ENCODE assay signal across 1 cellular context in genomic region chr3:133753779-133754164, GRCh38.
TF ChIP-seq lines count a peak whose summit lies in the region.

No MANE protein-coding gene starts in this region.

TF ChIP-seq in K562, 482 proteins besides CTCF, POLR2A, EP300 and RAD21 (continued from another document and continues in another):
- peak; percentile 61; the same call in 1 of the 2 replicates for TF ChIP-seq ZNF395 (CRISPR knock-in tag; IDR thresholded peaks at IDR 0.05)
- no peak for TF ChIP-seq NELFE (IDR thresholded peaks at IDR 0.05; ENCODE audit: insufficient read depth, insufficient read length)
- no peak for TF ChIP-seq BACH1 (tag; IDR thresholded peaks at IDR 0.05)
- TF ChIP-seq TFAP4 (CRISPR knock-in tag; IDR thresholded peaks at IDR 0.05; ENCODE audit: borderline replicate concordance) = peak; percentile 57; the same call in 1 of the 2 replicates
- TF ChIP-seq STAT5B (CRISPR knock-in tag; IDR thresholded peaks at IDR 0.05) = no peak
- TF ChIP-seq PCBP2 (IDR thresholded peaks at IDR 0.05; ENCODE audit: low read depth, low read length, poor library complexity, severe bottlenecking) = no peak
- TF ChIP-seq MTA3 (IDR thresholded peaks at IDR 0.05; ENCODE audit: borderline replicate concordance) = no peak
- no peak for TF ChIP-seq SREBF1 (IDR thresholded peaks at IDR 0.05; ENCODE audit: borderline replicate concordance, low read depth, low read length)
- no peak for TF ChIP-seq PTRF (tag; IDR thresholded peaks at IDR 0.05)
- TF ChIP-seq PKNOX1 (IDR thresholded peaks at IDR 0.05) = peak; percentile 70
- TF ChIP-seq NFATC3 (IDR thresholded peaks at IDR 0.05) = no peak
- TF ChIP-seq GTF2A2 (tag; IDR thresholded peaks at IDR 0.05) = no peak
- TF ChIP-seq CHCHD3 (CRISPR knock-in tag; IDR thresholded peaks at IDR 0.05) = no peak
- TF ChIP-seq MXI1 (IDR thresholded peaks at IDR 0.05; ENCODE audit: low read depth, low read length) = no peak
- no peak for TF ChIP-seq ZNF592 (IDR thresholded peaks at IDR 0.05)
- TF ChIP-seq ZBTB26 (CRISPR knock-in tag; IDR thresholded peaks at IDR 0.05) = no peak
- no peak for TF ChIP-seq SREBF2 (CRISPR knock-in tag; IDR thresholded peaks at IDR 0.05)
- TF ChIP-seq ZKSCAN8 (CRISPR knock-in tag; IDR thresholded peaks at IDR 0.05) = no peak
- TF ChIP-seq ZNF239 (CRISPR knock-in tag; IDR thresholded peaks at IDR 0.05) = no peak
- TF ChIP-seq RBM22 (IDR thresholded peaks at IDR 0.05; ENCODE audit: low read depth, low read length, poor library complexity, severe bottlenecking) = no peak
- TF ChIP-seq XRCC4 (IDR thresholded peaks at IDR 0.05; ENCODE audit: extremely low read depth, insufficient read depth, insufficient read length) = no peak
- peak; percentile 68; the same call in 1 of the 2 replicates for TF ChIP-seq HES1 (IDR thresholded peaks at IDR 0.05; ENCODE audit: low read depth)
- no peak for TF ChIP-seq BMI1 (IDR thresholded peaks at IDR 0.05; ENCODE audit: low read length)
- no peak for TF ChIP-seq REST (CRISPR knock-in tag; IDR thresholded peaks at IDR 0.05; ENCODE audit: low read depth)
- TF ChIP-seq MAFK (IDR thresholded peaks at IDR 0.05; ENCODE audit: low read length) = no peak
- TF ChIP-seq MAZ (CRISPR knock-in tag; conservative IDR thresholded peaks at IDR 0.05 in 1 of 2, IDR thresholded peaks at IDR 0.05 in 1 of 2) = peak; percentile 29 to 58; a peak in 1 of 4 replicates
- no peak for TF ChIP-seq USF2 (CRISPR knock-in tag; IDR thresholded peaks at IDR 0.05)
- TF ChIP-seq MTA2 (IDR thresholded peaks at IDR 0.05; ENCODE audit: low read depth) = peak; percentile 96
- peak; percentile 54; the same call in 1 of the 2 replicates for TF ChIP-seq MTA1 (IDR thresholded peaks at IDR 0.05; ENCODE audit: borderline replicate concordance)
- TF ChIP-seq MYBL2 (IDR thresholded peaks at IDR 0.05; ENCODE audit: low read depth) = no peak
- no peak for TF ChIP-seq MYBL2 (CRISPR knock-in tag; IDR thresholded peaks at IDR 0.05; ENCODE audit: borderline replicate concordance)
- peak; percentile 62 for TF ChIP-seq HDAC3 (IDR thresholded peaks at IDR 0.05; ENCODE audit: borderline replicate concordance, partially characterized antibody)
- no peak for TF ChIP-seq ARID4B (CRISPR knock-in tag; IDR thresholded peaks at IDR 0.05)
- TF ChIP-seq TSC22D4 (tag; IDR thresholded peaks at IDR 0.05) = no peak
- TF ChIP-seq GTF3C2 (IDR thresholded peaks at IDR 0.05; ENCODE audit: borderline replicate concordance, extremely low read depth, insufficient read length) = no peak
